ENCODE assay signal across 28 cellular contexts in the genomic region with DNA sequence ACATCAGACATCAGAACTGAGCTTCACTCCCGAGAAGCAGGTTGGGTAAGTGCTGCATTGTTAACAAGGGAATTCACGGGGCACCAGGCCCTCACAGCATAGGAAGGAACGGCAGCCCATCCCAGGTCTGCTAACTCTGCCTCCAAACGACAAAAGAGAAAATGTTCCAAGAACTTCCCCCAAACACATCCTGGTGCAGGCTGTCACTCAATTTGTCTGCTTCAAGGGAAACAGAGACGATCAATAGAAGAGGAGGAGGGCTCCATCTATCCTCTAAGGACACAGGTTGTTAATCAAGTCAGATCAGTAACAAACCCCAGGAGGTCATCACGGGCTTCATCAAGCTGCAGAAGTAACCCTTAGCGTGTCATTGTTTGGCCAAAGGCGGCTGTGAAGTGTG. TPM values are rescaled to one million over a fixed set of nuclear protein-coding genes. Genes with fewer than 3 reads are reported as not detected.
DNase-seq lines count a peak whose midpoint lies in the region; ATAC-seq, FAIRE-seq and TF ChIP-seq lines count a peak whose summit lies in the region.
"Had no signal": no experiment of that assay in that cellular context is flagged by ENCODE, and none has a peak within 500 bp of the region (broad histone marks: within the 10 kb centered on the region; RNA-seq: fewer than 3 reads in every experiment).

No MANE protein-coding gene starts in this region.

- H2AFZ ChIP-seq in K562 (ENCODE audit: low read depth, low read length): no peak overlapping the region

- peaks cover 1 to 18% (median 9%) of the 10 kb centered on the region in 10 experiments; a peak in 13 of 20 replicates for H3K4me1 ChIP-seq in BLaER1 treated with 17β-estradiol and CSF1 and Interleukin-3, amounts not matched to agents 10 nM and 100 nM
- H3K4me1 ChIP-seq in K562 (replicated peaks in 1 of 2; ENCODE audit: control insufficient read depth in 2 of 2, insufficient read depth in 2 of 2, low read length in 2 of 2) (peaks cover 0 to 8% of the 10 kb centered on the region in 2 experiments; a peak in 1 of 5 replicates), transverse colon (peaks cover 0 to 4% (median 0%) of the 10 kb centered on the region in 4 donors)

- WGBS in K562 (ENCODE audit: insufficient coverage, low coverage, missing lambda C conversion rate): 2% methylated on average over 8 of the region's 8 CpGs
- WGBS in transverse colon (ENCODE audit: low coverage in 1 of 2), 2 donors: 10 to 42% methylated on average over 4 to 8 of the region's 8 CpGs

- FAIRE-seq in K562 (lab: Jason Lieb, UNC): peak; percentile 54
- FAIRE-seq: GM12891, GM18507, H54, HTR-8/SVneo, RCC 7860 had no signal

- DNase-seq in H7 (peak; percentile 22), K562 (ENCODE audit: extremely low read depth in 1 of 4, low spot score in 3 of 4) (no peak), left lobe of liver (ENCODE audit: low spot score) (peak; percentile 8), nucleus accumbens (lab: John Stamatoyannopoulos, UW) (no peak), transverse colon (no peak), hepatic stellate cell (ENCODE audit: low spot score) (no peak)
- DNase-seq: C1 segment of cervical spinal cord; CD8-positive, alpha-beta memory T cell; DMS53; EL; IMR-90; Karpas-422; MG63; NCI-H1092; NCI-H1436 treated with DMSO at 0.1 percent for 48 hours; NCI-H2029 treated with DMSO at 0.1 percent for 48 hours; NCI-H2171 treated with DMSO at 0.1 percent for 48 hours; NCI-H446; NK-92 treated with Interleukin-12 subunit alpha and Interleukin-12 subunit beta, amount 100 ng/mL, for 24 hours had no signal

- H3K27ac ChIP-seq in BLaER1 treated with 17β-estradiol and CSF1 and Interleukin-3, amounts not matched to agents 10 nM and 100 nM: no peak overlapping the region
- H3K27ac ChIP-seq in K562 (ENCODE audit: extremely low read depth, low read depth, low read length): no peak overlapping the region
- no peak overlapping the region for H3K27ac ChIP-seq in transverse colon

- H3K4me3 ChIP-seq in BLaER1 treated with 17β-estradiol and CSF1 and Interleukin-3, amounts not matched to agents 10 nM and 100 nM: no peak overlapping the region
- H3K4me3 ChIP-seq in H7 (ENCODE audit: insufficient read depth, low read depth, low read length) (no peak overlapping the region), K562 (no peak overlapping the region), transverse colon (no peak overlapping the region)
- H3K4me3 ChIP-seq: MG63 had no signal

- TF ChIP-seq CTCF in K562 (IDR thresholded peaks at IDR 0.05 in 2 of 3, conservative IDR thresholded peaks at IDR 0.05 in 1 of 3; ENCODE audit: insufficient read depth in 2 of 3, low read depth in 1 of 3, low read length in 3 of 3) (no peak), transverse colon (IDR thresholded peaks at IDR 0.05) (no peak)

- TF ChIP-seq POLR2A in K562 (conservative IDR thresholded peaks at IDR 0.05): no peak
- TF ChIP-seq POLR2A in transverse colon (IDR thresholded peaks at IDR 0.05): no peak

- H3K4me2 ChIP-seq in BLaER1 treated with 17β-estradiol and CSF1 and Interleukin-3, amounts not matched to agents 10 nM and 100 nM: peak overlapping the region in 7 of 11 experiments; percentile 1 to 33 (median 19); a peak in 5 of 22 replicates
- H3K4me2 ChIP-seq in K562 (ENCODE audit: insufficient read depth, low read length): no peak overlapping the region

- no TSS peak for BruUV-seq in K562 (replicated peaks; lab: Mats Ljungman, UMichigan)

- TF ChIP-seq RAD21 in K562 (CRISPR knock-in tag; conservative IDR thresholded peaks at IDR 0.05 in 1 of 2, IDR thresholded peaks at IDR 0.05 in 1 of 2): no peak

- in situ Hi-C loops in K562 (cut with MboI) (no loop called here), transverse colon (cut with MboI; ENCODE audit: low pct_ligation_motif_present in 1 of 4, low pct_unique_long_range_greater_than_20kb in 1 of 4, low sequenced_read_pairs in 3 of 4) (no loop called here)

- ATAC-seq in K562 (no peak), left lobe of liver (no peak), HG02973 (IDR thresholded peaks at IDR 0.05; ENCODE audit: unreplicated experiment) (no peak)
- ATAC-seq: Right ventricle myocardium inferior had no signal

- TF ChIP-seq EP300 in K562 (IDR thresholded peaks at IDR 0.05; ENCODE audit: low read length) (no peak), transverse colon (IDR thresholded peaks at IDR 0.05; ENCODE audit: low read depth) (no peak)

- POLR2A ChIA-PET in K562 (lab: Yijun Ruan, JAX): interaction anchor here (1.0 kb wide), 1 partner anchor 16 kb away, joined by 3 read pairs; no protein-coding TSS in a partner anchor

- H4K20me1 ChIP-seq in BLaER1 treated with 17β-estradiol and CSF1 and Interleukin-3, amounts not matched to agents 10 nM and 100 nM: peaks cover 0 to 30% (median 13%) of the 10 kb centered on the region in 11 experiments; a peak in 12 of 22 replicates
- peaks cover 8% of the 10 kb centered on the region; the same call in 1 of the 2 replicates for H4K20me1 ChIP-seq in K562 (replicated peaks; ENCODE audit: control insufficient read depth, insufficient read depth, low read length)

- intact Hi-C loops in K562 (cut with micrococcal nuclease) (no loop called here), transverse colon (cut with DNase I; ENCODE audit: low total_unique reads) (no loop called here)

- peaks cover 56 to 72% (median 66%) of the 10 kb centered on the region in 11 experiments for H3K27me3 ChIP-seq in BLaER1 treated with 17β-estradiol and CSF1 and Interleukin-3, amounts not matched to agents 10 nM and 100 nM
- peaks cover 44% of the 10 kb centered on the region for H3K27me3 ChIP-seq in H7 (ENCODE audit: control insufficient read depth, insufficient read depth, low read length)
- H3K27me3 ChIP-seq in K562 (ENCODE audit: control insufficient read depth in 2 of 2, insufficient read depth in 2 of 2, low read length in 2 of 2): peaks cover 34 to 50% of the 10 kb centered on the region in 2 experiments; a peak in 4 of 5 replicates
- H3K27me3 ChIP-seq in transverse colon: peaks cover 80% of the 10 kb centered on the region

- no peak overlapping the region for H3K9ac ChIP-seq in BLaER1 treated with 17β-estradiol and CSF1 and Interleukin-3, amounts not matched to agents 10 nM and 100 nM
- H3K9ac ChIP-seq in K562 (ENCODE audit: insufficient read depth in 1 of 2, low read depth in 2 of 2, low read length in 2 of 2): no peak overlapping the region

- no peaks in the 10 kb centered on the region for H3K79me2 ChIP-seq in K562 (ENCODE audit: control insufficient read depth, insufficient read depth, low read length)

- H3K9me1 ChIP-seq in K562 (ENCODE audit: control insufficient read depth, insufficient read depth, low read length): no peaks in the 10 kb centered on the region

- CTCF ChIA-PET in K562 (lab: Yijun Ruan, JAX; ENCODE audit: low intra/inter-chr PET ratio): no interaction called here

- peaks cover 0 to 18% (median 0%) of the 10 kb centered on the region in 11 experiments; a peak in 1 of 22 replicates for H3K9me3 ChIP-seq in BLaER1 treated with 17β-estradiol and CSF1 and Interleukin-3, amounts not matched to agents 10 nM and 100 nM (replicated peaks in 1 of 11)
- H3K9me3 ChIP-seq in K562 (replicated peaks; ENCODE audit: control insufficient read depth, insufficient read depth, low read depth, low read length) (no peaks in the 10 kb centered on the region), transverse colon (no peaks in the 10 kb centered on the region)

- H3K36me3 ChIP-seq in BLaER1 treated with 17β-estradiol and CSF1 and Interleukin-3, amounts not matched to agents 10 nM and 100 nM: no peaks in the 10 kb centered on the region
- no peaks in the 10 kb centered on the region for H3K36me3 ChIP-seq in H7 (replicated peaks; ENCODE audit: control insufficient read depth, insufficient read depth, low read length)
- H3K36me3 ChIP-seq in K562 (ENCODE audit: control insufficient read depth, insufficient read depth, low read length): no peaks in the 10 kb centered on the region
- no peaks in the 10 kb centered on the region for H3K36me3 ChIP-seq in transverse colon
- H3K36me3 ChIP-seq: MG63 had no signal

RNA-seq across cellular contexts. Expression of a gene that starts 3.5 kb away (rescaled TPM):
- total RNA-seq in H7 (2014; rRNA removed; shearing (Covaris generic)): 1.0 and 1.8 TPM in 2 replicates
- not detected in 2 replicates for total RNA-seq in K562 (2011; cell fraction: chromatin; rRNA removed; ENCODE audit: low replicate concordance)
- total RNA-seq in K562 (2011; cell fraction: nucleolus; rRNA removed): not detected in 2 replicates
- total RNA-seq in K562 (2011; cell fraction: nucleoplasm; rRNA removed): not detected in 2 replicates
- total RNA-seq in K562 (2014; rRNA removed): not detected in 2 replicates
- total RNA-seq in K562 (2014; rRNA removed; fragmentation: Illumina TruSeq; extraction: Trizol): not detected in 2 replicates
- not detected in 2 replicates for total RNA-seq in K562 (2015; rRNA removed; fragmentation: Illumina TruSeq; extraction: Trizol)
- not detected in 2 replicates for total RNA-seq in K562 (2021)
- not detected in 2 replicates for polyA plus RNA-seq in K562 (2011; rRNA removed)
- not detected in 2 replicates for polyA plus RNA-seq in K562 (2011; cell fraction: cytosol; rRNA removed)
- not detected in 2 replicates for polyA plus RNA-seq in K562 (2011; cell fraction: nucleus; rRNA removed)
- polyA plus RNA-seq in K562 (2012): 0.03 and 0.14 TPM in 2 replicates
- not detected in 2 replicates for polyA plus RNA-seq in K562 (2014; fragmentation: Illumina TruSeq; extraction: Trizol)
- polyA plus RNA-seq in K562 (2014; fragmentation: Nextera tagmentation; extraction: Ambion mirVana): not detected
- polyA plus RNA-seq in K562 (2014; rRNA removed): not detected in 2 replicates
- not detected in 2 replicates for polyA minus RNA-seq in K562 (2011; rRNA and poly(A)+ RNA removed)
- not detected in 2 replicates for polyA minus RNA-seq in K562 (2011; cell fraction: cytosol; rRNA and poly(A)+ RNA removed)
- polyA minus RNA-seq in K562 (2011; cell fraction: nucleus; rRNA and poly(A)+ RNA removed): not detected in 2 replicates
- total RNA-seq in left lobe of liver: not detected
- not detected for total RNA-seq in transverse colon
- total RNA-seq: CD8-positive, alpha-beta memory T cell; IMR-90; SK-MEL-5 had no signal
- polyA plus RNA-seq: IMR-90 had no signal

RNA-seq across cellular contexts. Expression of a gene that starts 17.9 kb away (rescaled TPM):
- not detected in 2 replicates for total RNA-seq in H7 (2014; rRNA removed; shearing (Covaris generic))
- total RNA-seq in K562 (2011; cell fraction: chromatin; rRNA removed; ENCODE audit: low replicate concordance): not detected in 2 replicates
- not detected in 2 replicates for total RNA-seq in K562 (2011; cell fraction: nucleolus; rRNA removed)
- not detected in 2 replicates for total RNA-seq in K562 (2011; cell fraction: nucleoplasm; rRNA removed)
- total RNA-seq in K562 (2014; rRNA removed) (not detected in 2 replicates), K562 (2014; rRNA removed; fragmentation: Illumina TruSeq; extraction: Trizol) (not detected in 2 replicates), K562 (2015; rRNA removed; fragmentation: Illumina TruSeq; extraction: Trizol) (not detected in 2 replicates), K562 (2021) (not detected in 2 replicates), left lobe of liver (not detected), transverse colon (not detected)
- polyA plus RNA-seq in K562 (2011; rRNA removed) (not detected in 2 replicates), K562 (2014; fragmentation: Illumina TruSeq; extraction: Trizol) (not detected in 2 replicates), K562 (2014; fragmentation: Nextera tagmentation; extraction: Ambion mirVana) (not detected), K562 (2014; rRNA removed) (not detected in 2 replicates)
- not detected in 2 replicates for polyA plus RNA-seq in K562 (2011; cell fraction: cytosol; rRNA removed)
- not detected in 2 replicates for polyA plus RNA-seq in K562 (2011; cell fraction: nucleus; rRNA removed)
- not detected in 2 replicates for polyA plus RNA-seq in K562 (2012)
- not detected in 2 replicates for polyA minus RNA-seq in K562 (2011; rRNA and poly(A)+ RNA removed)
- polyA minus RNA-seq in K562 (2011; cell fraction: cytosol; rRNA and poly(A)+ RNA removed): not detected in 2 replicates
- not detected in 2 replicates for polyA minus RNA-seq in K562 (2011; cell fraction: nucleus; rRNA and poly(A)+ RNA removed)
- total RNA-seq: CD8-positive, alpha-beta memory T cell; IMR-90; Right ventricle myocardium inferior; SK-MEL-5 had no signal
- polyA plus RNA-seq: CD8-positive, alpha-beta memory T cell; IMR-90 had no signal

RNA-seq across cellular contexts. Expression of a gene that starts 32.9 kb away (rescaled TPM):
- 0.17 TPM in 1 of 2 replicates, not detected in the other for total RNA-seq in H7 (2014; rRNA removed; shearing (Covaris generic))
- total RNA-seq in K562 (2011; cell fraction: chromatin; rRNA removed; ENCODE audit: low replicate concordance): not detected in 2 replicates
- not detected in 2 replicates for total RNA-seq in K562 (2011; cell fraction: nucleolus; rRNA removed)
- not detected in 2 replicates for total RNA-seq in K562 (2011; cell fraction: nucleoplasm; rRNA removed)
- total RNA-seq in K562 (2014; rRNA removed) (not detected in 2 replicates), K562 (2014; rRNA removed; fragmentation: Illumina TruSeq; extraction: Trizol) (not detected in 2 replicates), K562 (2015; rRNA removed; fragmentation: Illumina TruSeq; extraction: Trizol) (not detected in 2 replicates), K562 (2021) (not detected in 2 replicates), left lobe of liver (not detected), transverse colon (not detected)
- polyA plus RNA-seq in K562 (2011; rRNA removed) (not detected in 2 replicates), K562 (2014; fragmentation: Illumina TruSeq; extraction: Trizol) (not detected in 2 replicates), K562 (2014; fragmentation: Nextera tagmentation; extraction: Ambion mirVana) (not detected), K562 (2014; rRNA removed) (not detected in 2 replicates)
- polyA plus RNA-seq in K562 (2011; cell fraction: cytosol; rRNA removed): not detected in 2 replicates
- not detected in 2 replicates for polyA plus RNA-seq in K562 (2011; cell fraction: nucleus; rRNA removed)
- polyA plus RNA-seq in K562 (2012): not detected in 2 replicates
- not detected in 2 replicates for polyA minus RNA-seq in K562 (2011; rRNA and poly(A)+ RNA removed)
- not detected in 2 replicates for polyA minus RNA-seq in K562 (2011; cell fraction: cytosol; rRNA and poly(A)+ RNA removed)
- polyA minus RNA-seq in K562 (2011; cell fraction: nucleus; rRNA and poly(A)+ RNA removed): not detected in 2 replicates
- total RNA-seq: CD8-positive, alpha-beta memory T cell; IMR-90; Right ventricle myocardium inferior; SK-MEL-5 had no signal
- polyA plus RNA-seq: CD8-positive, alpha-beta memory T cell; IMR-90 had no signal

RNA-seq across cellular contexts. Expression of a gene that starts 48.2 kb away (rescaled TPM):
- not detected in 2 replicates for total RNA-seq in H7 (2014; rRNA removed; shearing (Covaris generic))
- total RNA-seq in K562 (2011; cell fraction: chromatin; rRNA removed; ENCODE audit: low replicate concordance): not detected in 2 replicates
- total RNA-seq in K562 (2011; cell fraction: nucleolus; rRNA removed): not detected in 2 replicates
- total RNA-seq in K562 (2011; cell fraction: nucleoplasm; rRNA removed): not detected in 2 replicates
- total RNA-seq in K562 (2014; rRNA removed) (not detected in 2 replicates), K562 (2014; rRNA removed; fragmentation: Illumina TruSeq; extraction: Trizol) (not detected in 2 replicates), K562 (2015; rRNA removed; fragmentation: Illumina TruSeq; extraction: Trizol) (not detected in 2 replicates), K562 (2021) (not detected in 2 replicates), left lobe of liver (not detected), transverse colon (not detected)
- polyA plus RNA-seq in K562 (2011; rRNA removed) (not detected in 2 replicates), K562 (2014; fragmentation: Illumina TruSeq; extraction: Trizol) (not detected in 2 replicates), K562 (2014; fragmentation: Nextera tagmentation; extraction: Ambion mirVana) (not detected), K562 (2014; rRNA removed) (not detected in 2 replicates)
- not detected in 2 replicates for polyA plus RNA-seq in K562 (2011; cell fraction: cytosol; rRNA removed)
- polyA plus RNA-seq in K562 (2011; cell fraction: nucleus; rRNA removed): not detected in 2 replicates
- not detected in 2 replicates for polyA plus RNA-seq in K562 (2012)
- not detected in 2 replicates for polyA minus RNA-seq in K562 (2011; rRNA and poly(A)+ RNA removed)
- not detected in 2 replicates for polyA minus RNA-seq in K562 (2011; cell fraction: cytosol; rRNA and poly(A)+ RNA removed)
- polyA minus RNA-seq in K562 (2011; cell fraction: nucleus; rRNA and poly(A)+ RNA removed): not detected in 2 replicates
- total RNA-seq: CD8-positive, alpha-beta memory T cell; IMR-90; Right ventricle myocardium inferior; SK-MEL-5 had no signal
- polyA plus RNA-seq: CD8-positive, alpha-beta memory T cell; IMR-90 had no signal

RNA-seq across cellular contexts. Expression of a gene that starts 57.2 kb away (rescaled TPM):
- total RNA-seq in H7 (2014; rRNA removed; shearing (Covaris generic)): not detected in 2 replicates
- total RNA-seq in K562 (2011; cell fraction: chromatin; rRNA removed; ENCODE audit: low replicate concordance): not detected in 2 replicates
- total RNA-seq in K562 (2011; cell fraction: nucleolus; rRNA removed): not detected in 2 replicates
- not detected in 2 replicates for total RNA-seq in K562 (2011; cell fraction: nucleoplasm; rRNA removed)
- total RNA-seq in K562 (2014; rRNA removed) (not detected in 2 replicates), K562 (2014; rRNA removed; fragmentation: Illumina TruSeq; extraction: Trizol) (not detected in 2 replicates), K562 (2015; rRNA removed; fragmentation: Illumina TruSeq; extraction: Trizol) (not detected in 2 replicates), K562 (2021) (not detected in 2 replicates), left lobe of liver (not detected), transverse colon (not detected)
- polyA plus RNA-seq in K562 (2011; rRNA removed) (not detected in 2 replicates), K562 (2014; fragmentation: Illumina TruSeq; extraction: Trizol) (not detected in 2 replicates), K562 (2014; fragmentation: Nextera tagmentation; extraction: Ambion mirVana) (not detected), K562 (2014; rRNA removed) (not detected in 2 replicates)
- not detected in 2 replicates for polyA plus RNA-seq in K562 (2011; cell fraction: cytosol; rRNA removed)
- not detected in 2 replicates for polyA plus RNA-seq in K562 (2011; cell fraction: nucleus; rRNA removed)
- not detected in 2 replicates for polyA plus RNA-seq in K562 (2012)
- not detected in 2 replicates for polyA minus RNA-seq in K562 (2011; rRNA and poly(A)+ RNA removed)
- not detected in 2 replicates for polyA minus RNA-seq in K562 (2011; cell fraction: cytosol; rRNA and poly(A)+ RNA removed)
- polyA minus RNA-seq in K562 (2011; cell fraction: nucleus; rRNA and poly(A)+ RNA removed): not detected in 2 replicates
- total RNA-seq: CD8-positive, alpha-beta memory T cell; IMR-90; Right ventricle myocardium inferior; SK-MEL-5 had no signal
- polyA plus RNA-seq: CD8-positive, alpha-beta memory T cell; IMR-90 had no signal

Comparison
In these comparisons a context has a peak if more than half of its experiments do, and no peak if none do; other contexts are left out.
1. DNase-seq: peak in H7 (single experiment) and left lobe of liver (single experiment); none in K562 (0 of 4), nucleus accumbens (0 of 56), transverse colon (single experiment) and hepatic stellate cell (single experiment).